ENCODE assay signal across 8 cellular contexts in the genomic region with DNA sequence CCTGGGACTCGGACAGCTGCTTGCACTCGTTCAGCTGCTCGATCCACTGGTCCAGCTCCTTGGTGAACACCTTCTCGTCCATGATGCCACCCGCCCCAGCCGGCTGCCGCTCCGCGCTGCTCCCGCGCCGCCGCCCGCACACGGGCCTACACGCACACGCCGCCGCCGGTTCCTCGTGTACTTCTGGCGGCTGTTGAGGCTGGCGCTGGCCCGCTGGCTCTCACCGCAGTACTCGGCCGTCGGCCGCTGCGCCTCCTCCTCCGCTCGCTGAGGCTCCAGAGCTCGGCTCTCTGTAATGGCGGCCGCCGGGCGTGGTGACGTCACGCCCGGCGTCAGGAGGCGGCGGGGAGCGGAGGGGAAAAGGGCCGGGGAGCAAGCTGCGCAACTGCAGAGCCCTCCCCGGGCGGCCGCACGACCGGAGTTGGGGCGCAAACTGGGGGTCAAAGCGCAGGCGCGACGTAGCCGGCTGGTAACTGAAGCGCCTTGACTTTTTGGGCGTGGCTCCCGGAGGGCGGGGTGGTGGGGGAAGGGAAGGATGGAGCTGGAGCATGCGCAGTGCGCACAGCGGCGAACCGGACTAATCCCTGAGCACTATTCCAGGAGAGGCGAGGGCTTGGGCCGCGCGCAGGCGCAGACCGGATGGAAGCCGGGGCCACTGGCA. TPM values are rescaled to one million over a fixed set of nuclear protein-coding genes. Genes with fewer than 3 reads are reported as not detected.
DNase-seq lines count a peak whose midpoint lies in the region; ATAC-seq and TF ChIP-seq lines count a peak whose summit lies in the region.

TSS of gene PPP2CA (minus strand) at position 294 of the 661 bp plus-strand sequence. CDS start at position 82, 212 bp downstream.

- H3K4me3 ChIP-seq in AG04450 (ENCODE audit: low read depth, low read length) (peak within 1 kb of the TSS; percentile 96), cardiac fibroblast (replicated peaks in 1 of 2; ENCODE audit: low read depth in 2 of 2, low read length in 2 of 2) (peak within 1 kb of the TSS; percentile 79 to 94)

- peaks cover 21% of the 10 kb centered on the region for H3K36me3 Mint-ChIP-seq in WTC11

- peak within 1 kb of the TSS; percentile 98 for H3K27ac Mint-ChIP-seq in WTC11

- ATAC-seq in GM18909 (IDR thresholded peaks at IDR 0.05; ENCODE audit: poor library complexity, unreplicated experiment), result peak; percentile 83
- peak; percentile 82 for ATAC-seq in HG03175 (IDR thresholded peaks at IDR 0.05; ENCODE audit: unreplicated experiment)
- ATAC-seq in WTC11, result peak; percentile 85

- H3K9me3 Mint-ChIP-seq in WTC11, result no peaks in the 10 kb centered on the region

- H3K27me3 ChIP-seq in AG04450 (ENCODE audit: control insufficient read depth, insufficient read depth, low read length), result no peaks in the 10 kb centered on the region

- DNase-seq in AG04450 (ENCODE audit: low read depth, low spot score) (peak; percentile 98), NCI-H226 (peak; percentile 98), WTC11 (ENCODE audit: low spot score) (peak; percentile 99), cardiac fibroblast (ENCODE audit: low read depth in 2 of 2) (peak; percentile 99), iPS-NIHi7 (ENCODE audit: extremely low spot score) (peak; percentile 96), smooth muscle cell of the brain vasculature (ENCODE audit: low read depth, low spot score) (peak; percentile 97)

- no peaks in the 10 kb centered on the region for H3K27me3 Mint-ChIP-seq in WTC11 (ENCODE audit: low read depth)

- TF ChIP-seq CTCF in AG04450 (IDR thresholded peaks at IDR 0.05; ENCODE audit: low read depth, low read length) (no peak), WTC11 (IDR thresholded peaks at IDR 0.05) (no peak), cardiac fibroblast (IDR thresholded peaks at IDR 0.05; ENCODE audit: low read depth, low read length) (no peak)

- H3K9me3 ChIP-seq in AG04450 (ENCODE audit: control insufficient read depth, insufficient read depth, low read length), result no peaks in the 10 kb centered on the region; the same call in 1 of the 2 replicates

- H3K4me3 Mint-ChIP-seq in WTC11, result peak within 1 kb of the TSS; percentile 87

- peak within 1 kb of the TSS; percentile 96 for H3K27ac ChIP-seq in AG04450 (ENCODE audit: low read depth, low read length)

- POLR2A ChIA-PET in AG04450 (lab: Yijun Ruan, JAX), result interaction anchor here (0.7 to 2.9 kb wide), 16 partner anchors 11 to 620 kb away, joined by 3 to 38 read pairs (median 6); partner anchors contain the start of genes C5orf24 and SKP1
- POLR2A ChIA-PET in WTC11 (lab: Charles Lee), result interaction anchor here (0.7 to 2.7 kb wide), 21 partner anchors 9 to 679 kb away, joined by 3 to 26 read pairs (median 5); partner anchors contain the start of genes CAMLG, PCBD2, SKP1 and UBE2B

- CTCF ChIA-PET in AG04450 (lab: Charles Lee), result interaction anchor here (0.6 to 8.7 kb wide), 10 partner anchors 10 to 64 kb away, joined by 3 to 37 read pairs (median 4); no protein-coding TSS in a partner anchor
- CTCF ChIA-PET in WTC11 (lab: Charles Lee), result interaction anchor here (0.6 to 3.3 kb wide), 12 partner anchors 10 to 361 kb away, joined by 3 to 27 read pairs (median 4); partner anchors contain the start of gene UBE2B

- peaks cover 42% of the 10 kb centered on the region for H3K4me1 Mint-ChIP-seq in WTC11

TF ChIP-seq in WTC11, 78 proteins besides CTCF, POLR2A, EP300 and RAD21 (continues in another document):
- peak; percentile 59; the same call in 1 of the 2 replicates for TF ChIP-seq ZNF138 (CRISPR knock-in tag; conservative IDR thresholded peaks at IDR 0.05)
- 0 out of 2 replicates have a peak, but pooled peaks have one; percentile 32 for TF ChIP-seq SMAD3 (CRISPR knock-in tag; IDR thresholded peaks at IDR 0.05; ENCODE audit: borderline replicate concordance)
- no peak for TF ChIP-seq ATF1 (CRISPR knock-in tag; IDR thresholded peaks at IDR 0.05)
- peak; percentile 92 for TF ChIP-seq CREM (CRISPR knock-in tag; IDR thresholded peaks at IDR 0.05)
- TF ChIP-seq EMX1 (CRISPR knock-in tag; IDR thresholded peaks at IDR 0.05), result peak; percentile 55; the same call in 1 of the 2 replicates
- TF ChIP-seq, protein P1, sequence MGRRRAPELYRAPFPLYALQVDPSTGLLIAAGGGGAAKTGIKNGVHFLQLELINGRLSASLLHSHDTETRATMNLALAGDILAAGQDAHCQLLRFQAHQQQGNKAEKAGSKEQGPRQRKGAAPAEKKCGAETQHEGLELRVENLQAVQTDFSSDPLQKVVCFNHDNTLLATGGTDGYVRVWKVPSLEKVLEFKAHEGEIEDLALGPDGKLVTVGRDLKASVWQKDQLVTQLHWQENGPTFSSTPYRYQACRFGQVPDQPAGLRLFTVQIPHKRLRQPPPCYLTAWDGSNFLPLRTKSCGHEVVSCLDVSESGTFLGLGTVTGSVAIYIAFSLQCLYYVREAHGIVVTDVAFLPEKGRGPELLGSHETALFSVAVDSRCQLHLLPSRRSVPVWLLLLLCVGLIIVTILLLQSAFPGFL (CRISPR knock-in tag; IDR thresholded peaks at IDR 0.05; ENCODE audit: borderline replicate concordance), result no peak
- TF ChIP-seq RORB (CRISPR knock-in tag; IDR thresholded peaks at IDR 0.05), result no peak
- TF ChIP-seq TEAD1 (CRISPR knock-in tag; IDR thresholded peaks at IDR 0.05), result peak; percentile 7; the same call in 1 of the 2 replicates
- peak; percentile 74 for TF ChIP-seq MAX (CRISPR knock-in tag; IDR thresholded peaks at IDR 0.05)
- TF ChIP-seq, protein P2, sequence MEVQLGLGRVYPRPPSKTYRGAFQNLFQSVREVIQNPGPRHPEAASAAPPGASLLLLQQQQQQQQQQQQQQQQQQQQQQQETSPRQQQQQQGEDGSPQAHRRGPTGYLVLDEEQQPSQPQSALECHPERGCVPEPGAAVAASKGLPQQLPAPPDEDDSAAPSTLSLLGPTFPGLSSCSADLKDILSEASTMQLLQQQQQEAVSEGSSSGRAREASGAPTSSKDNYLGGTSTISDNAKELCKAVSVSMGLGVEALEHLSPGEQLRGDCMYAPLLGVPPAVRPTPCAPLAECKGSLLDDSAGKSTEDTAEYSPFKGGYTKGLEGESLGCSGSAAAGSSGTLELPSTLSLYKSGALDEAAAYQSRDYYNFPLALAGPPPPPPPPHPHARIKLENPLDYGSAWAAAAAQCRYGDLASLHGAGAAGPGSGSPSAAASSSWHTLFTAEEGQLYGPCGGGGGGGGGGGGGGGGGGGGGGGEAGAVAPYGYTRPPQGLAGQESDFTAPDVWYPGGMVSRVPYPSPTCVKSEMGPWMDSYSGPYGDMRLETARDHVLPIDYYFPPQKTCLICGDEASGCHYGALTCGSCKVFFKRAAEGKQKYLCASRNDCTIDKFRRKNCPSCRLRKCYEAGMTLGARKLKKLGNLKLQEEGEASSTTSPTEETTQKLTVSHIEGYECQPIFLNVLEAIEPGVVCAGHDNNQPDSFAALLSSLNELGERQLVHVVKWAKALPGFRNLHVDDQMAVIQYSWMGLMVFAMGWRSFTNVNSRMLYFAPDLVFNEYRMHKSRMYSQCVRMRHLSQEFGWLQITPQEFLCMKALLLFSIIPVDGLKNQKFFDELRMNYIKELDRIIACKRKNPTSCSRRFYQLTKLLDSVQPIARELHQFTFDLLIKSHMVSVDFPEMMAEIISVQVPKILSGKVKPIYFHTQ (CRISPR knock-in tag; IDR thresholded peaks at IDR 0.05), result no peak
- no peak for TF ChIP-seq TEAD4 (CRISPR knock-in tag; IDR thresholded peaks at IDR 0.05)
- peak; percentile 13; the same call in 1 of the 2 replicates for TF ChIP-seq IRF1 (CRISPR knock-in tag; IDR thresholded peaks at IDR 0.05)
- TF ChIP-seq OVOL2 (CRISPR knock-in tag; IDR thresholded peaks at IDR 0.05; ENCODE audit: borderline replicate concordance), result no peak
- TF ChIP-seq FOXJ3 (CRISPR knock-in tag; IDR thresholded peaks at IDR 0.05; ENCODE audit: borderline replicate concordance), result no peak
- no peak for TF ChIP-seq ZNF317 (CRISPR knock-in tag; IDR thresholded peaks at IDR 0.05; ENCODE audit: borderline replicate concordance, low read depth)
- no peak for TF ChIP-seq ZNF263 (CRISPR knock-in tag; IDR thresholded peaks at IDR 0.05; ENCODE audit: low read depth)
- TF ChIP-seq NR3C1 (CRISPR knock-in tag; conservative IDR thresholded peaks at IDR 0.05; ENCODE audit: low read depth), result no peak
- TF ChIP-seq NR1H2 (CRISPR knock-in tag; IDR thresholded peaks at IDR 0.05), result peak; percentile 76; the same call in 1 of the 2 replicates
- TF ChIP-seq CBFB (CRISPR knock-in tag; IDR thresholded peaks at IDR 0.05; ENCODE audit: low read depth), result peak; percentile 89; the same call in 1 of the 2 replicates
- peak; percentile 70; the same call in 1 of the 2 replicates for TF ChIP-seq TP53 (CRISPR knock-in tag; IDR thresholded peaks at IDR 0.05)
- peak; percentile 90 for TF ChIP-seq ZNF423 (CRISPR knock-in tag; IDR thresholded peaks at IDR 0.05)
- no peak for TF ChIP-seq ELF4 (CRISPR knock-in tag; IDR thresholded peaks at IDR 0.05; ENCODE audit: low read depth)

RNA-seq across cellular contexts. Expression of gene PPP2CA, which starts in this region (rescaled TPM):
- polyA plus RNA-seq in AG04450 (2011; rRNA removed), result 175 and 252 TPM in 2 replicates
- 49.5 and 107 TPM in 2 replicates for polyA minus RNA-seq in AG04450 (2011; rRNA and poly(A)+ RNA removed)
- 178 to 186 TPM (median 178 TPM) in 3 replicates for total RNA-seq in WTC11 (2021)

Comparison
In these comparisons a context has a peak if more than half of its experiments do, and no peak if none do; other contexts are left out.
1. Peak in every context shown above with its lines: DNase-seq, ATAC-seq, H3K4me3 ChIP-seq and H3K27ac ChIP-seq.